1 cellular context compared by ENCODE assay signal in genomic region chr1:110190282-110190929, GRCh38.
TF ChIP-seq lines count a peak whose summit lies in the region.

No MANE protein-coding gene starts in this region.

TF ChIP-seq in HepG2, 621 proteins besides CTCF, POLR2A, EP300 and RAD21:
- TF ChIP-seq ZNF496 (CRISPR knock-in tag; IDR thresholded peaks at IDR 0.05; ENCODE audit: insufficient replicate concordance) (no peak), CREB1 (IDR thresholded peaks at IDR 0.05) (no peak), CREB1 (CRISPR knock-in tag; IDR thresholded peaks at IDR 0.05) (no peak), ATF4 (CRISPR knock-in tag; IDR thresholded peaks at IDR 0.05) (no peak), MAFK (conservative IDR thresholded peaks at IDR 0.05 in 1 of 2, IDR thresholded peaks at IDR 0.05 in 1 of 2; ENCODE audit: low read length in 2 of 2) (no peak), ZNF850 (CRISPR knock-in tag; conservative IDR thresholded peaks at IDR 0.05) (no peak), ZNF687 (CRISPR knock-in tag; IDR thresholded peaks at IDR 0.05) (no peak)
